ENCODE assay signal across 24 cellular contexts in the genomic region with DNA sequence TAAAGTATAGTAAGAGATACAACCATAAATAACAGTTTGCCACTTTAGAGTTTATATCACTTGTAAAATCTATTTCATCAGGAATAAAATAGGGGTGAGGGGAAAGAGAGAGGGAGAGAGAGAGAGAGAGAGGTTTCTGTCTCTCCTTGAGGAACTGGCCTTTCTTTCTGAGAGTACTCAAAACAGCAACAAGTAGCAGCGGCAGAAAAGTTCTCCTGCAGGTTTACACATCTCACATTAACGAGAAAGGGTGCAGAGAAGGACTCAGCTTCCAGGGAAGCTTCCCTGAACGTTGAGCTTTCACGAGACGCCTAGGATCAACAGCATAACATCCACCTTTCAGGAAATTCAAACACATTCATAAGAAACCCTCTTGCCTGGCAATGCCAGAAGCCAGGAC.
DNase-seq lines count a peak whose midpoint lies in the region; ATAC-seq and TF ChIP-seq lines count a peak whose summit lies in the region.
"Had no signal": no experiment of that assay in that cellular context is flagged by ENCODE, and none has a peak within 500 bp of the region (broad histone marks: within the 10 kb centered on the region; RNA-seq: fewer than 3 reads in every experiment).

No MANE protein-coding gene starts in this region.

- no peaks in the 10 kb centered on the region for H3K79me2 ChIP-seq in GM23338 (replicated peaks; ENCODE audit: insufficient read depth)

- in situ Hi-C loops in astrocyte of the spinal cord (cut with HindIII; ENCODE audit: low sequenced_read_pairs), result no loop called here

- ATAC-seq in GM23338 (no peak), HG03469 (IDR thresholded peaks at IDR 0.05; ENCODE audit: unreplicated experiment) (no peak)
- ATAC-seq: activated CD4-positive, alpha-beta T cell treated with anti-CD3 and anti-CD28 coated beads for 36 hours; activated CD8-positive, alpha-beta T cell treated with anti-CD3 and anti-CD28 coated beads, Interleukin-2, amount 10 ng/mL, durations not matched to agents 7 days and 5 days; naive thymus-derived CD4-positive, alpha-beta T cell; SK-N-SH treated with all-trans-retinoic acid at 6 μM for 48 hours had no signal

- H3K4me3 ChIP-seq in GM23338 (no peak overlapping the region), astrocyte of the spinal cord (ENCODE audit: low read depth, low read length) (no peak overlapping the region)
- H3K4me3 ChIP-seq: smooth muscle cell, transverse colon had no signal

- no peak overlapping the region for H3K4me3 Mint-ChIP-seq in GM23338
- no peak overlapping the region for H3K4me3 Mint-ChIP-seq in neural crest cell
- H3K4me3 Mint-ChIP-seq: activated CD4-positive, alpha-beta T cell treated with anti-CD3 and anti-CD28 coated beads for 36 hours; activated CD8-positive, alpha-beta T cell treated with anti-CD3 and anti-CD28 coated beads, Interleukin-2, amount 10 ng/mL, durations not matched to agents 7 days and 5 days; activated naive CD8-positive, alpha-beta T cell; central memory CD8-positive, alpha-beta T cell; mesothelial cell of epicardium; naive thymus-derived CD4-positive, alpha-beta T cell had no signal

- no peaks in the 10 kb centered on the region for H4K20me1 ChIP-seq in GM23338 (replicated peaks; ENCODE audit: insufficient read depth)

- H2AFZ ChIP-seq in GM23338, result peak overlapping the region; percentile 77

- H3K36me3 ChIP-seq in GM23338 (ENCODE audit: insufficient read depth), result no peaks in the 10 kb centered on the region
- H3K36me3 ChIP-seq: transverse colon had no signal

- TF ChIP-seq CTCF in GM23338 (conservative IDR thresholded peaks at IDR 0.05; ENCODE audit: low read depth in 2 of 2) (no peak), astrocyte of the spinal cord (IDR thresholded peaks at IDR 0.05; ENCODE audit: low read depth, low read length) (no peak), neural crest cell (conservative IDR thresholded peaks at IDR 0.05) (no peak)

- H3K9me3 Mint-ChIP-seq in GM23338, result no peaks in the 10 kb centered on the region
- no peaks in the 10 kb centered on the region for H3K9me3 Mint-ChIP-seq in neural crest cell
- H3K9me3 Mint-ChIP-seq: central memory CD8-positive, alpha-beta T cell; mesothelial cell of epicardium had no signal

- H3K27me3 Mint-ChIP-seq in GM23338 (ENCODE audit: insufficient read depth, low read depth, poor library complexity), result peaks cover 12% of the 10 kb centered on the region
- H3K27me3 Mint-ChIP-seq in neural crest cell (ENCODE audit: low read depth), result peaks cover 3% of the 10 kb centered on the region

- H3K4me1 Mint-ChIP-seq in GM23338 (peaks cover 55% of the 10 kb centered on the region), neural crest cell (peaks cover 63% of the 10 kb centered on the region)
- H3K4me1 Mint-ChIP-seq: activated CD4-positive, alpha-beta T cell treated with anti-CD3 and anti-CD28 coated beads for 36 hours; central memory CD8-positive, alpha-beta T cell had no signal

- H3K27ac Mint-ChIP-seq in GM23338 (peak overlapping the region; percentile 56), neural crest cell (ENCODE audit: unreplicated experiment) (peak overlapping the region; percentile 52)
- H3K27ac Mint-ChIP-seq: activated CD4-positive, alpha-beta T cell treated with anti-CD3 and anti-CD28 coated beads for 36 hours; activated CD8-positive, alpha-beta T cell treated with anti-CD3 and anti-CD28 coated beads, Interleukin-2, amount 10 ng/mL, durations not matched to agents 7 days and 5 days; activated naive CD8-positive, alpha-beta T cell; mesothelial cell of epicardium; naive thymus-derived CD4-positive, alpha-beta T cell had no signal

- H3K27me3 ChIP-seq in GM23338 (ENCODE audit: insufficient read depth), result no peaks in the 10 kb centered on the region
- H3K27me3 ChIP-seq: transverse colon had no signal

- H3F3A ChIP-seq in GM23338 (replicated peaks; ENCODE audit: low read depth), result no peaks in the 10 kb centered on the region

- DNase-seq in GM23338 (ENCODE audit: low spot score), result no peak
- peak; percentile 100 for DNase-seq in NCI-H446 treated with DMSO at 0.1 percent for 48 hours (lab: John Stamatoyannopoulos, UW)
- peak; percentile 3 for DNase-seq in astrocyte of the spinal cord (ENCODE audit: low read depth, low spot score)
- no peak for DNase-seq in neural crest cell (ENCODE audit: low read depth, low spot score)
- DNase-seq in stimulated activated CD8-positive, alpha-beta memory T cell treated with anti-CD3 and anti-CD28 coated beads, Interleukin-4, amount 100 ng/mL, for 48 hours, result no peak
- DNase-seq in GOT3 (lab: John Stamatoyannopoulos, UW), result no peak
- DNase-seq in AML-193 (lab: John Stamatoyannopoulos, UW), result no peak
- DNase-seq: activated CD4-positive, alpha-beta T cell treated with anti-CD3 and anti-CD28 coated beads for 36 hours; activated CD8-positive, alpha-beta T cell treated with anti-CD3 and anti-CD28 coated beads, Interleukin-2, amount 10 ng/mL, durations not matched to agents 7 days and 5 days; aorta; DMS153; naive thymus-derived CD4-positive, alpha-beta T cell; NCI-H1436 treated with DMSO at 0.1 percent for 48 hours; NCI-H2171 treated with DMSO at 0.1 percent for 48 hours; stimulated activated CD4-positive, alpha-beta T cell treated with anti-CD3 and anti-CD28 coated beads, Interleukin-1b, Interleukin-23, amount 100 ng/mL, for 48 hours; T-helper 2 cell; transverse colon had no signal

- H3K36me3 Mint-ChIP-seq in GM23338 (ENCODE audit: low read depth) (no peaks in the 10 kb centered on the region), neural crest cell (ENCODE audit: low read depth) (no peaks in the 10 kb centered on the region)
- H3K36me3 Mint-ChIP-seq: activated naive CD8-positive, alpha-beta T cell; mesothelial cell of epicardium had no signal

- H3K27ac ChIP-seq in GM23338 (ENCODE audit: low read depth), result no peak overlapping the region
- H3K27ac ChIP-seq: HL-60, transverse colon had no signal

- peaks cover 34% of the 10 kb centered on the region for H3K4me1 ChIP-seq in GM23338 (ENCODE audit: insufficient read depth)
- H3K4me1 ChIP-seq: transverse colon had no signal

- H3K9me2 ChIP-seq in GM23338 (ENCODE audit: insufficient read depth), result no peaks in the 10 kb centered on the region

- H3K4me2 ChIP-seq in GM23338, result peak overlapping the region; percentile 13; the same call in 1 of the 2 replicates
- H3K4me2 ChIP-seq: smooth muscle cell had no signal

TF ChIP-seq in GM23338, 12 proteins besides CTCF, POLR2A, EP300 and RAD21 (continues in another document):
- TF ChIP-seq CREB1 (CRISPR knock-in tag; IDR thresholded peaks at IDR 0.05; ENCODE audit: low read depth), result no peak
- TF ChIP-seq, protein P1, sequence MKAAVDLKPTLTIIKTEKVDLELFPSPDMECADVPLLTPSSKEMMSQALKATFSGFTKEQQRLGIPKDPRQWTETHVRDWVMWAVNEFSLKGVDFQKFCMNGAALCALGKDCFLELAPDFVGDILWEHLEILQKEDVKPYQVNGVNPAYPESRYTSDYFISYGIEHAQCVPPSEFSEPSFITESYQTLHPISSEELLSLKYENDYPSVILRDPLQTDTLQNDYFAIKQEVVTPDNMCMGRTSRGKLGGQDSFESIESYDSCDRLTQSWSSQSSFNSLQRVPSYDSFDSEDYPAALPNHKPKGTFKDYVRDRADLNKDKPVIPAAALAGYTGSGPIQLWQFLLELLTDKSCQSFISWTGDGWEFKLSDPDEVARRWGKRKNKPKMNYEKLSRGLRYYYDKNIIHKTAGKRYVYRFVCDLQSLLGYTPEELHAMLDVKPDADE (IDR thresholded peaks at IDR 0.05), result no peak
- TF ChIP-seq JUNB (IDR thresholded peaks at IDR 0.05; ENCODE audit: unreplicated experiment), result no peak
- no peak for TF ChIP-seq ZNF331 (CRISPR knock-in tag; IDR thresholded peaks at IDR 0.05; ENCODE audit: low read depth)

Comparison
In these comparisons a context has a peak if more than half of its experiments do, and no peak if none do; other contexts are left out.
1. DNase-seq: peak in NCI-H446 treated with DMSO at 0.1 percent for 48 hours (single experiment) and astrocyte of the spinal cord (single experiment); none in GM23338 (single experiment), neural crest cell (single experiment), stimulated activated CD8-positive, alpha-beta memory T cell treated with anti-CD3 and anti-CD28 coated beads, Interleukin-4, amount 100 ng/mL, for 48 hours (single experiment), GOT3 (single experiment) and AML-193 (0 of 2).